ENCODE assay signal across 9 cellular contexts in genomic region chr11:85694385-85694980, GRCh38. TPM values are rescaled to one million over a fixed set of nuclear protein-coding genes. Genes with fewer than 3 reads are reported as not detected.
DNase-seq lines count a peak whose midpoint lies in the region; ATAC-seq and TF ChIP-seq lines count a peak whose summit lies in the region.
"Had no signal": no experiment of that assay in that cellular context is flagged by ENCODE, and none has a peak within 500 bp of the region (broad histone marks: within the 10 kb centered on the region; RNA-seq: fewer than 3 reads in every experiment).

No MANE protein-coding gene starts in this region.

- H4K20me1 ChIP-seq in neural cell (ENCODE audit: insufficient read depth) = no peaks in the 10 kb centered on the region

- no peaks in the 10 kb centered on the region for H3F3A ChIP-seq in neural cell (ENCODE audit: insufficient read depth, low read length, poor library complexity, severe bottlenecking)

- DNase-seq in NCI-H69 (lab: John Stamatoyannopoulos, UW) (peak; percentile 35), dermis blood vessel endothelial cell (peak; percentile 69), retina (no peak)

- H3K36me3 ChIP-seq in neural cell (ENCODE audit: insufficient read depth, low read length) = no peaks in the 10 kb centered on the region

- no peak overlapping the region for H3K4me2 ChIP-seq in neural cell (ENCODE audit: low read length)

- ATAC-seq in GM18517 (IDR thresholded peaks at IDR 0.05; ENCODE audit: unreplicated experiment) (peak; percentile 62), GM21529 (IDR thresholded peaks at IDR 0.05; ENCODE audit: unreplicated experiment) (no peak), GM19328 (IDR thresholded peaks at IDR 0.05; ENCODE audit: unreplicated experiment) (no peak)

- no peak overlapping the region for H3K9ac ChIP-seq in neural cell (ENCODE audit: low read length)

- H2AFZ ChIP-seq in neural cell (ENCODE audit: low read depth, low read length) = no peak overlapping the region

- H3K27ac ChIP-seq in C4-2B = no peak overlapping the region
- no peak overlapping the region for H3K27ac ChIP-seq in neural cell (ENCODE audit: low read length)

- H3K9me2 ChIP-seq in neural cell (ENCODE audit: insufficient read depth, low read length) = no peaks in the 10 kb centered on the region

- no peaks in the 10 kb centered on the region for H3K9me3 ChIP-seq in neural cell (ENCODE audit: low read length)

- H3K79me2 ChIP-seq in neural cell (replicated peaks; ENCODE audit: insufficient read depth, low read length) = no peaks in the 10 kb centered on the region

- H3K27me3 ChIP-seq in neural cell (ENCODE audit: insufficient read depth, low read depth, low read length) = no peaks in the 10 kb centered on the region

- no peak for TF ChIP-seq EP300 in neural cell (conservative IDR thresholded peaks at IDR 0.05; ENCODE audit: poor library complexity, severe bottlenecking)

- TF ChIP-seq CTCF in C4-2B (conservative IDR thresholded peaks at IDR 0.05) = peak; percentile 84
- peak; percentile 60 for TF ChIP-seq CTCF in neural cell (IDR thresholded peaks at IDR 0.05; ENCODE audit: poor library complexity, severe bottlenecking)

- peak; percentile 62 for TF ChIP-seq RAD21 in neural cell (conservative IDR thresholded peaks at IDR 0.05)

- no peak overlapping the region for H3K4me3 ChIP-seq in neural cell (ENCODE audit: low read length)

TF ChIP-seq in neural cell, 6 proteins besides CTCF, POLR2A, EP300 and RAD21:
- TF ChIP-seq SMC3 (conservative IDR thresholded peaks at IDR 0.05; ENCODE audit: poor library complexity) = peak; percentile 61
- no peak for TF ChIP-seq TAF1 (IDR thresholded peaks at IDR 0.05; ENCODE audit: low read depth)
- TF ChIP-seq REST (IDR thresholded peaks at IDR 0.05; ENCODE audit: borderline replicate concordance) = no peak
- TF ChIP-seq EZH2 (IDR thresholded peaks at IDR 0.05; ENCODE audit: borderline replicate concordance, insufficient read depth, low read length, poor library complexity, severe bottlenecking) = no peak
- TF ChIP-seq POLR2AphosphoS5 (IDR thresholded peaks at IDR 0.05) = no peak
- TF ChIP-seq MXI1 (conservative IDR thresholded peaks at IDR 0.05; ENCODE audit: poor library complexity, severe bottlenecking) = no peak

RNA-seq across cellular contexts. Expression of gene CCDC89, which starts 8.5 kb away (rescaled TPM):
- not detected in 2 replicates for total RNA-seq in dermis blood vessel endothelial cell
- not detected in 2 replicates for polyA plus RNA-seq in neural cell
- polyA minus RNA-seq in neural cell = not detected in 2 replicates
- total RNA-seq: NCI-H460 had no signal

RNA-seq across cellular contexts. Expression of gene CREBZF, which starts 29.6 kb away (rescaled TPM):
- 27.9 and 45.9 TPM in 2 replicates for total RNA-seq in dermis blood vessel endothelial cell
- 237 and 264 TPM in 2 replicates for polyA plus RNA-seq in neural cell
- 134 and 143 TPM in 2 replicates for polyA minus RNA-seq in neural cell

RNA-seq across cellular contexts. Expression of gene TMEM126A, which starts 46.7 kb away (rescaled TPM):
- 35.1 and 35.5 TPM in 2 replicates for total RNA-seq in dermis blood vessel endothelial cell
- 89.9 and 115 TPM in 2 replicates for polyA plus RNA-seq in neural cell
- polyA minus RNA-seq in neural cell = 26.5 and 31.0 TPM in 2 replicates
